Comparison of ENCODE assay signal across 12 cellular contexts in the genomic region with DNA sequence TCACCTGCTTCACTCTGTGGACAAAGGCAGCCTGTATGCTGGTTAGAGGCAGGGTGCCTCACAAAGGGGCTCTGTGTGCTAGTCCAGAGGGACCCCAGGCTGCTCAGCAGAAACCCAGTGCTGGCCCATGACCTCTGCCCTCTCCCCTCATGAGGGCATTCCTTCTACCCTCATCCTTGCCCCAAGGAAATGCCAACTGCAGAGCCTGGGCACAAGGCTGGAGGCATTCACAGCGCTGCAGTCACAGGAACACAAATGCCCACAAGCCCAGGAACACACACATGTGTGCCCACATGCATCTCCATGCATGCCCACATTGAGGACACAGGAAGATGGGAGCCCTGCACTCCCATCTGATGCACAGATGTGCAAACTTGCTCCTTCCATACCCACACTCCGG. TPM values are rescaled to one million over a fixed set of nuclear protein-coding genes. Genes with fewer than 3 reads are reported as not detected.
A peak's percentile ranks its signal among the peaks of the same experiment; 100 is the strongest.
DNase-seq lines count a peak whose midpoint lies in the region; ATAC-seq, FAIRE-seq and TF ChIP-seq lines count a peak whose summit lies in the region.
"Had no signal": no experiment of that assay in that cellular context is flagged by ENCODE, and none has a peak within 500 bp of the region (broad histone marks: within the 10 kb centered on the region; RNA-seq: fewer than 3 reads in every experiment).

No MANE protein-coding gene starts in this region.

- H3K9me3 ChIP-seq in transverse colon, result no peaks in the 10 kb centered on the region

- peak overlapping the region; percentile 46 to 83 (median 70) for H3K27ac ChIP-seq in transverse colon

- no peak overlapping the region for H3K4me3 ChIP-seq in transverse colon

- in situ Hi-C loops in transverse colon (cut with MboI; ENCODE audit: low pct_ligation_motif_present in 1 of 4, low pct_unique_long_range_greater_than_20kb in 1 of 4, low sequenced_read_pairs in 3 of 4), result no loop called here

- no peak for FAIRE-seq in frontal cortex (lab: Jason Lieb, UNC)

- TF ChIP-seq EP300 in transverse colon (IDR thresholded peaks at IDR 0.05; ENCODE audit: low read depth), result no peak

- no peak for ATAC-seq in HG03280 (IDR thresholded peaks at IDR 0.05; ENCODE audit: unreplicated experiment)
- ATAC-seq: HCT116 had no signal

- peak overlapping the region; percentile 11 for H3K27ac Mint-ChIP-seq in activated naive CD4-positive, alpha-beta T cell treated with anti-CD3 and anti-CD28 coated beads, Interleukin-2, amount 10 ng/mL, durations not matched to agents 7 days and 5 days
- peak overlapping the region; percentile 82 for H3K27ac Mint-ChIP-seq in activated naive CD8-positive, alpha-beta T cell treated with anti-CD3 and anti-CD28 coated beads for 36 hours
- peak overlapping the region; percentile 98 for H3K27ac Mint-ChIP-seq in mesothelial cell of epicardium

- no peak for DNase-seq in activated naive CD4-positive, alpha-beta T cell treated with anti-CD3 and anti-CD28 coated beads, Interleukin-2, amount 10 ng/mL, durations not matched to agents 7 days and 5 days
- DNase-seq in activated naive CD4-positive, alpha-beta T cell (lab: John Stamatoyannopoulos, UW), result no peak
- DNase-seq in activated naive CD8-positive, alpha-beta T cell treated with anti-CD3 and anti-CD28 coated beads for 36 hours, result no peak
- DNase-seq in mesothelial cell of epicardium (ENCODE audit: low spot score in 2 of 2, unreplicated experiment in 2 of 2) (no peak), transverse colon (no peak), NCI-H2227 (lab: John Stamatoyannopoulos, UW; ENCODE audit: unreplicated experiment) (no peak), frontal cortex (ENCODE audit: low spot score in 2 of 2) (no peak)
- DNase-seq: ACHN, SW 1271 had no signal

- no peak for TF ChIP-seq POLR2A in transverse colon (IDR thresholded peaks at IDR 0.05)

- intact Hi-C loops in transverse colon (cut with DNase I; ENCODE audit: low total_unique reads), result no loop called here

- no peaks in the 10 kb centered on the region for H3K27me3 ChIP-seq in transverse colon

- 79% methylated on average over 2 of the region's 2 CpGs; no CpG with 5 or more reads in 1 of the 2 donors for WGBS in transverse colon (ENCODE audit: low coverage in 1 of 2), 2 donors

- peaks cover 0 to 6% (median 0%) of the 10 kb centered on the region in 4 donors for H3K36me3 ChIP-seq in transverse colon

- H3K4me3 Mint-ChIP-seq in activated naive CD4-positive, alpha-beta T cell treated with anti-CD3 and anti-CD28 coated beads, Interleukin-2, amount 10 ng/mL, durations not matched to agents 7 days and 5 days, result no peak overlapping the region
- H3K4me3 Mint-ChIP-seq in activated naive CD8-positive, alpha-beta T cell treated with anti-CD3 and anti-CD28 coated beads for 36 hours, result no peak overlapping the region
- H3K4me3 Mint-ChIP-seq in mesothelial cell of epicardium, result no peak overlapping the region

- TF ChIP-seq CTCF in mesothelial cell of epicardium (IDR thresholded peaks at IDR 0.05; ENCODE audit: unreplicated experiment), result no peak
- TF ChIP-seq CTCF in transverse colon (IDR thresholded peaks at IDR 0.05), result no peak

- H3K36me3 Mint-ChIP-seq in activated naive CD4-positive, alpha-beta T cell treated with anti-CD3 and anti-CD28 coated beads, Interleukin-2, amount 10 ng/mL, durations not matched to agents 7 days and 5 days, result peaks cover 35% of the 10 kb centered on the region
- peaks cover 6% of the 10 kb centered on the region for H3K36me3 Mint-ChIP-seq in activated naive CD8-positive, alpha-beta T cell treated with anti-CD3 and anti-CD28 coated beads for 36 hours
- H3K36me3 Mint-ChIP-seq in mesothelial cell of epicardium, result peaks cover 5% of the 10 kb centered on the region

- H3K4me1 ChIP-seq in transverse colon, result peaks cover 0 to 30% (median 24%) of the 10 kb centered on the region in 4 donors

- H3K27me3 Mint-ChIP-seq in activated naive CD4-positive, alpha-beta T cell treated with anti-CD3 and anti-CD28 coated beads, Interleukin-2, amount 10 ng/mL, durations not matched to agents 7 days and 5 days, result peaks cover 31% of the 10 kb centered on the region
- peaks cover 8% of the 10 kb centered on the region for H3K27me3 Mint-ChIP-seq in activated naive CD8-positive, alpha-beta T cell treated with anti-CD3 and anti-CD28 coated beads for 36 hours
- H3K27me3 Mint-ChIP-seq in mesothelial cell of epicardium (ENCODE audit: low read depth), result peaks cover 17% of the 10 kb centered on the region

- peaks cover 56% of the 10 kb centered on the region for H3K4me1 Mint-ChIP-seq in activated naive CD4-positive, alpha-beta T cell treated with anti-CD3 and anti-CD28 coated beads, Interleukin-2, amount 10 ng/mL, durations not matched to agents 7 days and 5 days
- peaks cover 60% of the 10 kb centered on the region for H3K4me1 Mint-ChIP-seq in activated naive CD8-positive, alpha-beta T cell treated with anti-CD3 and anti-CD28 coated beads for 36 hours
- H3K4me1 Mint-ChIP-seq in mesothelial cell of epicardium, result peaks cover 54% of the 10 kb centered on the region

- CTCF ChIA-PET in activated naive CD4-positive, alpha-beta T cell treated with anti-CD3 and anti-CD28 coated beads, Interleukin-2, amount 10 ng/mL, durations not matched to agents 7 days and 5 days (lab: Charles Lee), result interaction anchor here (15.9 kb wide), 1 partner anchor 30 kb away, joined by 225 read pairs; no protein-coding TSS in a partner anchor

- H3K9me3 Mint-ChIP-seq in activated naive CD4-positive, alpha-beta T cell treated with anti-CD3 and anti-CD28 coated beads, Interleukin-2, amount 10 ng/mL, durations not matched to agents 7 days and 5 days, result no peaks in the 10 kb centered on the region
- no peaks in the 10 kb centered on the region for H3K9me3 Mint-ChIP-seq in activated naive CD8-positive, alpha-beta T cell treated with anti-CD3 and anti-CD28 coated beads for 36 hours
- no peaks in the 10 kb centered on the region for H3K9me3 Mint-ChIP-seq in mesothelial cell of epicardium

RNA-seq across cellular contexts. Expression of a gene that starts 3.8 kb away (rescaled TPM):
- total RNA-seq in activated naive CD8-positive, alpha-beta T cell treated with anti-CD3 and anti-CD28 coated beads for 36 hours, result 1 to 10 TPM; 1.2 to 1.5 TPM
- 7.7 to 9.4 TPM (median 8.4 TPM) in 3 replicates for total RNA-seq in mesothelial cell of epicardium
- 1 to 10 TPM in 2 of 4 donors, not detected in 2; 1.4 to 1.5 TPM for total RNA-seq in transverse colon
- total RNA-seq in frontal cortex, result 14.3 TPM

RNA-seq across cellular contexts. Expression of a gene that starts 6.9 kb away (rescaled TPM):
- total RNA-seq in activated naive CD8-positive, alpha-beta T cell treated with anti-CD3 and anti-CD28 coated beads for 36 hours, result 10 to 100 TPM; 65.1 to 68.0 TPM
- total RNA-seq in mesothelial cell of epicardium (133 to 144 TPM (median 139 TPM) in 3 replicates), transverse colon (100 to 1,000 TPM in 1 of 4 donors, 10 to 100 TPM in 3; 77.5 to 112 (median 94.0) TPM), frontal cortex (1.6 TPM)

RNA-seq across cellular contexts. Expression of a gene that starts 7.2 kb away (rescaled TPM):
- total RNA-seq in activated naive CD8-positive, alpha-beta T cell treated with anti-CD3 and anti-CD28 coated beads for 36 hours, result under 1 TPM in 1 of 2 experiments, not detected in 1; 0.37 TPM
- total RNA-seq in mesothelial cell of epicardium (0.27 to 0.42 TPM in 2 of 3 replicates, not detected in the other), transverse colon (not detected), frontal cortex (not detected)
- total RNA-seq: fibroblast of villous mesenchyme had no signal

RNA-seq across cellular contexts. Expression of a gene that starts 20.5 kb away (rescaled TPM):
- total RNA-seq in activated naive CD8-positive, alpha-beta T cell treated with anti-CD3 and anti-CD28 coated beads for 36 hours, result 10 to 100 TPM; 24.1 to 30.6 TPM
- total RNA-seq in mesothelial cell of epicardium (41.7 to 46.4 TPM (median 46.4 TPM) in 3 replicates), transverse colon (10 to 100 TPM; 20.5 to 40.7 (median 39.7) TPM), frontal cortex (51.4 TPM)

RNA-seq across cellular contexts. Expression of a gene that starts 49.5 kb away (rescaled TPM):
- 10 to 100 TPM; 23.0 to 23.6 TPM for total RNA-seq in activated naive CD8-positive, alpha-beta T cell treated with anti-CD3 and anti-CD28 coated beads for 36 hours
- total RNA-seq in mesothelial cell of epicardium (10.4 to 15.0 TPM (median 10.6 TPM) in 3 replicates), transverse colon (1 to 10 TPM; 1.2 to 1.7 (median 1.6) TPM), frontal cortex (2.0 TPM)

Comparison
In these comparisons a context has a peak if more than half of its experiments do, and no peak if none do; other contexts are left out.
1. H3K27ac Mint-ChIP-seq: peak in every context shown above with its lines; median percentile 98 in mesothelial cell of epicardium; 82 in activated naive CD8-positive, alpha-beta T cell treated with anti-CD3 and anti-CD28 coated beads for 36 hours; 11 in activated naive CD4-positive, alpha-beta T cell treated with anti-CD3 and anti-CD28 coated beads, Interleukin-2, amount 10 ng/mL, durations not matched to agents 7 days and 5 days.
2. RNA of a gene that starts 6.9 kb away (total RNA-seq): 133 to 144 TPM in mesothelial cell of epicardium, 77.5 to 112 TPM in transverse colon and 65.1 to 68.0 TPM in activated naive CD8-positive, alpha-beta T cell treated with anti-CD3 and anti-CD28 coated beads for 36 hours; 1.6 TPM in frontal cortex (single experiment); every median in the first group is over 10 times any median in the second.